Comparison of ENCODE assay signal across 8 cellular contexts in genomic region chr16:4529085-4530060, GRCh38. TPM values are rescaled to one million over a fixed set of nuclear protein-coding genes. Genes with fewer than 3 reads are reported as not detected.
DNase-seq lines count a peak whose midpoint lies in the region; ATAC-seq and TF ChIP-seq lines count a peak whose summit lies in the region.

No MANE protein-coding gene starts in this region.

- H3K27me3 ChIP-seq in gastroesophageal sphincter (no peaks in the 10 kb centered on the region), A673 (replicated peaks; ENCODE audit: insufficient read depth, low read depth, low read length, poor library complexity) (no peaks in the 10 kb centered on the region)

- H3K27me3 Mint-ChIP-seq in activated CD4-positive, alpha-beta T cell treated with anti-CD3 and anti-CD28 coated beads, Interleukin-2, amount 10 ng/mL, durations not matched to agents 24 days and 14 days = no peaks in the 10 kb centered on the region
- H3K27me3 Mint-ChIP-seq in T-cell = no peaks in the 10 kb centered on the region
- H3K27me3 Mint-ChIP-seq in stimulated activated naive B cell treated with anti-CD40 and anti-IgM and Interleukin-4, amounts not matched to agents 10 μg/mL and 1 μg/mL and 100 μg/mL, for 72 hours = no peaks in the 10 kb centered on the region

- H3K27ac ChIP-seq in gastroesophageal sphincter (peak overlapping the region in 2 of 4 donors; percentile 34 to 43), A673 (ENCODE audit: low read depth, low read length, poor library complexity, severe bottlenecking) (no peak overlapping the region)

- TF ChIP-seq EP300 in gastroesophageal sphincter (IDR thresholded peaks at IDR 0.05) = no peak

- H3K9me3 ChIP-seq in gastroesophageal sphincter (no peaks in the 10 kb centered on the region), A673 (ENCODE audit: low read depth, low read length, poor library complexity, severe bottlenecking) (no peaks in the 10 kb centered on the region)

- H3K36me3 Mint-ChIP-seq in activated CD4-positive, alpha-beta T cell treated with anti-CD3 and anti-CD28 coated beads, Interleukin-2, amount 10 ng/mL, durations not matched to agents 24 days and 14 days (ENCODE audit: low read depth) = peaks cover 22% of the 10 kb centered on the region
- H3K36me3 Mint-ChIP-seq in T-cell = peaks cover 18% of the 10 kb centered on the region
- peaks cover 26 to 32% of the 10 kb centered on the region in 2 donors for H3K36me3 Mint-ChIP-seq in stimulated activated naive B cell treated with anti-CD40 and anti-IgM and Interleukin-4, amounts not matched to agents 10 μg/mL and 1 μg/mL and 100 μg/mL, for 72 hours

- H3K36me3 ChIP-seq in gastroesophageal sphincter = peaks cover 0 to 17% of the 10 kb centered on the region in 2 donors
- H3K36me3 ChIP-seq in A673 (ENCODE audit: insufficient read depth, low read length, poor library complexity, severe bottlenecking) = no peaks in the 10 kb centered on the region

- CTCF ChIA-PET in T-cell (lab: Charles Lee) (interaction anchor here (0.5 to 0.9 kb wide), 4 partner anchors 18 to 67 kb away, joined by 3 read pairs; partner anchors contain the start of gene NMRAL1 (in 1 of the 2)), A673 (lab: Charles Lee) (no interaction called here)

- DNase-seq in activated CD4-positive, alpha-beta T cell treated with anti-CD3 and anti-CD28 coated beads, Interleukin-2, amount 10 ng/mL, durations not matched to agents 24 days and 14 days = peak; percentile 76
- DNase-seq in activated CD4-positive, alpha-beta T cell treated with anti-CD3 and anti-CD28 coated beads for 4 hours = no peak
- DNase-seq in T-cell = peak in 1 of 34 experiments; percentile 31
- no peak for DNase-seq in stimulated activated naive B cell treated with anti-CD40 and anti-IgM and Interleukin-4, amounts not matched to agents 10 μg/mL and 1 μg/mL and 100 μg/mL, for 72 hours
- no peak for DNase-seq in LoVo (ENCODE audit: low spot score)
- DNase-seq in A673 (ENCODE audit: low spot score) = no peak

- TF ChIP-seq CTCF in gastroesophageal sphincter (IDR thresholded peaks at IDR 0.05) (no peak), A673 (conservative IDR thresholded peaks at IDR 0.05; ENCODE audit: low read depth, low read length) (no peak)

- intact Hi-C loops in activated CD4-positive, alpha-beta T cell treated with anti-CD3 and anti-CD28 coated beads, Interleukin-2, amount 10 ng/mL, durations not matched to agents 24 days and 14 days (cut with micrococcal nuclease) = loop anchor here (1.0 to 10.0 kb wide), 3 partner anchors 9 to 425 kb away; partner anchors contain the start of genes CDIP1 and SEC14L5
- intact Hi-C loops in A673 (cut with micrococcal nuclease; ENCODE audit: unreplicated experiment) = no loop called here

- no peaks in the 10 kb centered on the region for H3K9me3 Mint-ChIP-seq in activated CD4-positive, alpha-beta T cell treated with anti-CD3 and anti-CD28 coated beads, Interleukin-2, amount 10 ng/mL, durations not matched to agents 24 days and 14 days
- no peaks in the 10 kb centered on the region for H3K9me3 Mint-ChIP-seq in T-cell
- no peaks in the 10 kb centered on the region for H3K9me3 Mint-ChIP-seq in stimulated activated naive B cell treated with anti-CD40 and anti-IgM and Interleukin-4, amounts not matched to agents 10 μg/mL and 1 μg/mL and 100 μg/mL, for 72 hours

- 35 to 36% methylated on average over 10 to 13 of the region's 16 CpGs for WGBS in gastroesophageal sphincter (ENCODE audit: low coverage in 1 of 2), 2 donors

- no TSS peak for BruUV-seq in A673 (replicated peaks; lab: Mats Ljungman, UMichigan)

- H3K4me3 Mint-ChIP-seq in activated CD4-positive, alpha-beta T cell treated with anti-CD3 and anti-CD28 coated beads, Interleukin-2, amount 10 ng/mL, durations not matched to agents 24 days and 14 days = peak overlapping the region; percentile 56
- peak overlapping the region; percentile 65 for H3K4me3 Mint-ChIP-seq in T-cell
- H3K4me3 Mint-ChIP-seq in stimulated activated naive B cell treated with anti-CD40 and anti-IgM and Interleukin-4, amounts not matched to agents 10 μg/mL and 1 μg/mL and 100 μg/mL, for 72 hours = peak overlapping the region; percentile 18 to 70

- POLR2A ChIA-PET in T-cell (lab: Charles Lee) (interaction anchor here in 1 of 2 donors (0.6 kb wide), 1 partner anchor 53 kb away, joined by 3 read pairs; the partner anchor contains the start of gene HMOX2), A673 (lab: Charles Lee; ENCODE audit: low non-redundant PET) (no interaction called here)

- H3K4me1 Mint-ChIP-seq in activated CD4-positive, alpha-beta T cell treated with anti-CD3 and anti-CD28 coated beads, Interleukin-2, amount 10 ng/mL, durations not matched to agents 24 days and 14 days = peaks cover 35% of the 10 kb centered on the region
- peaks cover 49 to 68% (median 57%) of the 10 kb centered on the region in 3 donors for H3K4me1 Mint-ChIP-seq in T-cell
- H3K4me1 Mint-ChIP-seq in stimulated activated naive B cell treated with anti-CD40 and anti-IgM and Interleukin-4, amounts not matched to agents 10 μg/mL and 1 μg/mL and 100 μg/mL, for 72 hours = peaks cover 16 to 49% of the 10 kb centered on the region in 2 donors

- H3K4me3 ChIP-seq in gastroesophageal sphincter = no peak overlapping the region
- H3K4me3 ChIP-seq in A673 (ENCODE audit: low read depth, low read length, poor library complexity, severe bottlenecking) = no peak overlapping the region

- peak; percentile 72 to 78 (median 76) for ATAC-seq in T-cell (replicated peaks in 1 of 4)
- peak; percentile 40 for ATAC-seq in gastroesophageal sphincter
- ATAC-seq in stimulated activated naive B cell treated with anti-CD40 and anti-IgM and Interleukin-4, amounts not matched to agents 10 μg/mL and 1 μg/mL and 100 μg/mL, for 72 hours (replicated peaks) = peak; percentile 77 to 80
- no peak for ATAC-seq in GM21381 (IDR thresholded peaks at IDR 0.05; ENCODE audit: unreplicated experiment)

- H3K27ac Mint-ChIP-seq in activated CD4-positive, alpha-beta T cell treated with anti-CD3 and anti-CD28 coated beads, Interleukin-2, amount 10 ng/mL, durations not matched to agents 24 days and 14 days = peak overlapping the region; percentile 92
- H3K27ac Mint-ChIP-seq in T-cell = peak overlapping the region; percentile 85 to 94
- peak overlapping the region; percentile 83 for H3K27ac Mint-ChIP-seq in stimulated activated naive B cell treated with anti-CD40 and anti-IgM and Interleukin-4, amounts not matched to agents 10 μg/mL and 1 μg/mL and 100 μg/mL, for 72 hours

- peaks cover 0 to 28% (median 0%) of the 10 kb centered on the region in 3 donors for H3K4me1 ChIP-seq in gastroesophageal sphincter
- no peaks in the 10 kb centered on the region for H3K4me1 ChIP-seq in A673 (ENCODE audit: insufficient read depth, low read length, poor library complexity, severe bottlenecking)

- TF ChIP-seq POLR2A in gastroesophageal sphincter (IDR thresholded peaks at IDR 0.05) = no peak

RNA-seq across cellular contexts. Expression of gene CDIP1, which starts 9.2 kb away (rescaled TPM):
- 49.4 and 55.2 TPM in 2 replicates for total RNA-seq in activated CD4-positive, alpha-beta T cell treated with anti-CD3 and anti-CD28 coated beads, Interleukin-2, amount 10 ng/mL, durations not matched to agents 24 days and 14 days
- 10 to 100 TPM; 28.6 to 31.3 (median 29.7) TPM for total RNA-seq in T-cell
- total RNA-seq in gastroesophageal sphincter = 10 to 100 TPM; 13.2 to 31.5 (median 18.7) TPM
- 12.8 and 14.4 TPM in 2 replicates for total RNA-seq in A673 (2021)

RNA-seq across cellular contexts. Expression of gene C16orf96, which starts 26.8 kb away (rescaled TPM):
- total RNA-seq in activated CD4-positive, alpha-beta T cell treated with anti-CD3 and anti-CD28 coated beads, Interleukin-2, amount 10 ng/mL, durations not matched to agents 24 days and 14 days = not detected in 2 replicates
- total RNA-seq in T-cell (under 1 TPM; 0.30 to 0.66 (median 0.50) TPM), gastroesophageal sphincter (under 1 TPM in 1 of 4 donors, not detected in 3; 0.40 TPM), A673 (2021) (not detected in 2 replicates)

RNA-seq across cellular contexts. Expression of gene HMOX2, which starts 53.2 kb away (rescaled TPM):
- total RNA-seq in activated CD4-positive, alpha-beta T cell treated with anti-CD3 and anti-CD28 coated beads, Interleukin-2, amount 10 ng/mL, durations not matched to agents 24 days and 14 days = 64.3 and 70.0 TPM in 2 replicates
- 10 to 100 TPM; 49.1 to 74.4 (median 70.5) TPM for total RNA-seq in T-cell
- 10 to 100 TPM; 26.3 to 66.3 (median 36.2) TPM for total RNA-seq in gastroesophageal sphincter
- total RNA-seq in A673 (2021) = 59.4 and 63.0 TPM in 2 replicates

RNA-seq across cellular contexts. Expression of gene NMRAL1, which starts 54.9 kb away (rescaled TPM):
- 32.2 and 34.5 TPM in 2 replicates for total RNA-seq in activated CD4-positive, alpha-beta T cell treated with anti-CD3 and anti-CD28 coated beads, Interleukin-2, amount 10 ng/mL, durations not matched to agents 24 days and 14 days
- total RNA-seq in T-cell (10 to 100 TPM; 50.1 to 79.1 (median 62.1) TPM), gastroesophageal sphincter (10 to 100 TPM; 32.9 to 49.7 (median 39.3) TPM), A673 (2021) (85.8 and 98.8 TPM in 2 replicates)
